In genomic region chr1:37098196-37098595, GRCh38 we compare ENCODE assay signal across 23 cellular contexts.
DNase-seq lines count a peak whose midpoint lies in the region; ATAC-seq, FAIRE-seq and TF ChIP-seq lines count a peak whose summit lies in the region.
"Had no signal": no experiment of that assay in that cellular context is flagged by ENCODE, and none has a peak within 500 bp of the region (broad histone marks: within the 10 kb centered on the region; RNA-seq: fewer than 3 reads in every experiment).

No MANE protein-coding gene starts in this region.

- H3K23ac ChIP-seq in H9 (ENCODE audit: insufficient read length, low read depth, low read length): no peak overlapping the region

- TF ChIP-seq POLR2A in gastrocnemius medialis (IDR thresholded peaks at IDR 0.05) (no peak), esophagus muscularis mucosa (IDR thresholded peaks at IDR 0.05; ENCODE audit: low read depth) (no peak)

- no peak overlapping the region for H3T11ph ChIP-seq in H9 (ENCODE audit: low read length)

- no peak overlapping the region for H3K14ac ChIP-seq in H9 (ENCODE audit: insufficient read depth, low read length)

- H3K9me3 ChIP-seq in H9 (ENCODE audit: control insufficient read depth, low read depth, low read length): no peaks in the 10 kb centered on the region
- H3K9me3 ChIP-seq in gastrocnemius medialis: no peaks in the 10 kb centered on the region
- H3K9me3 ChIP-seq in esophagus muscularis mucosa: no peaks in the 10 kb centered on the region
- H3K9me3 ChIP-seq: Caco-2, HAP-1 had no signal

- no peak overlapping the region for H2BK20ac ChIP-seq in H9 (ENCODE audit: low read depth, low read length, poor library complexity, severe bottlenecking)

- H3K23me2 ChIP-seq in H9 (ENCODE audit: insufficient read length, low read depth, low read length, poor library complexity, severe bottlenecking): no peaks in the 10 kb centered on the region

- H2BK12ac ChIP-seq in H9 (ENCODE audit: insufficient read length, low read depth, low read length): no peak overlapping the region

- intact Hi-C loops in gastrocnemius medialis (cut with DNase I; ENCODE audit: low total_unique reads): no loop called here
- intact Hi-C loops in esophagus muscularis mucosa (cut with DNase I): no loop called here

- H2AFZ ChIP-seq in GM23338: no peak overlapping the region
- H2AFZ ChIP-seq in H9 (ENCODE audit: low read length): no peak overlapping the region

- H4K8ac ChIP-seq in H9 (replicated peaks; ENCODE audit: insufficient read length, low read depth, low read length): no peak overlapping the region

- no peak overlapping the region for H3K9ac ChIP-seq in H9 (ENCODE audit: extremely low read depth, insufficient read length, low read length)

- no peaks in the 10 kb centered on the region; the same call in 1 of the 2 replicates for H3K4me1 ChIP-seq in GM23338 (ENCODE audit: insufficient read depth)
- no peaks in the 10 kb centered on the region for H3K4me1 ChIP-seq in H9 (ENCODE audit: insufficient read depth, low read length)
- no peaks in the 10 kb centered on the region for H3K4me1 ChIP-seq in gastrocnemius medialis
- no peaks in the 10 kb centered on the region for H3K4me1 ChIP-seq in esophagus muscularis mucosa
- H3K4me1 ChIP-seq: Caco-2, HAP-1 had no signal

- H3K27me3 ChIP-seq in GM23338 (ENCODE audit: insufficient read depth): no peaks in the 10 kb centered on the region
- H3K27me3 ChIP-seq in H9 (ENCODE audit: insufficient read depth, low read length): no peaks in the 10 kb centered on the region
- no peaks in the 10 kb centered on the region for H3K27me3 ChIP-seq in gastrocnemius medialis
- peaks cover 0 to 56% (median 0%) of the 10 kb centered on the region in 4 donors for H3K27me3 ChIP-seq in esophagus muscularis mucosa

- ATAC-seq in GM23338 (peak; percentile 28; the same call in 2 of the 3 replicates), gastrocnemius medialis (no peak)
- ATAC-seq: CD8-positive, alpha-beta T cell; GM12878 had no signal

- no peak overlapping the region for H3K4me2 ChIP-seq in GM23338
- no peak overlapping the region for H3K4me2 ChIP-seq in H9 (ENCODE audit: insufficient read depth, insufficient read length, low read length)

- DNase-seq in GM23338 (ENCODE audit: low spot score): no peak
- peak; percentile 16 for DNase-seq in NCI-H2171 (lab: John Stamatoyannopoulos, UW)
- peak; percentile 41 for DNase-seq in iPS-NIHi11 (ENCODE audit: low spot score)
- peak; percentile 11 for DNase-seq in urothelium cell line (ENCODE audit: low spot score)
- no peak for DNase-seq in H9
- DNase-seq in gastrocnemius medialis: no peak
- no peak for DNase-seq in esophagus muscularis mucosa (ENCODE audit: extremely low spot score)
- DNase-seq: Caco-2; CD8-positive, alpha-beta T cell; GDM1; KBM-7; MV-4-11; NCI-H1105 treated with DMSO at 0.1 percent for 48 hours; NCI-H146; NCI-H1930; NCI-H2107; NCI-H226; NCI-H510A; SHP77 treated with DMSO at 0.1 percent for 48 hours had no signal

- H3K36me3 ChIP-seq in GM23338 (ENCODE audit: insufficient read depth) (no peaks in the 10 kb centered on the region), gastrocnemius medialis (no peaks in the 10 kb centered on the region), esophagus muscularis mucosa (no peaks in the 10 kb centered on the region)
- H3K36me3 ChIP-seq: HAP-1 had no signal

- no peak overlapping the region for H3K18ac ChIP-seq in H9 (ENCODE audit: insufficient read length, low read depth, low read length)

- in situ Hi-C loops in gastrocnemius medialis (cut with MboI; ENCODE audit: low sequenced_read_pairs in 4 of 4): no loop called here

- no peak overlapping the region for H2BK15ac ChIP-seq in H9 (ENCODE audit: low read depth, low read length)

- H3K56ac ChIP-seq in H9 (ENCODE audit: insufficient read length, low read depth, low read length): no peak overlapping the region

- H3K9me2 ChIP-seq in GM23338 (ENCODE audit: insufficient read depth): 0 out of 2 replicates have a peak, but pooled peaks cover 8% of the 10 kb centered on the region

- H4K91ac ChIP-seq in H9 (ENCODE audit: insufficient read length, low read depth, low read length): no peak overlapping the region

- H3K9me3 Mint-ChIP-seq in GM23338 (no peaks in the 10 kb centered on the region), H9 (no peaks in the 10 kb centered on the region; a peak in 1 of 5 replicates)
- H3K9me3 Mint-ChIP-seq: CD8-positive, alpha-beta T cell had no signal

- H3K79me2 ChIP-seq in GM23338 (replicated peaks; ENCODE audit: insufficient read depth): no peaks in the 10 kb centered on the region
- no peaks in the 10 kb centered on the region for H3K79me2 ChIP-seq in H9 (ENCODE audit: insufficient read depth, low read length)

- no peaks in the 10 kb centered on the region for H3K79me1 ChIP-seq in H9 (ENCODE audit: insufficient read depth, low read depth, low read length, poor library complexity, severe bottlenecking)

- TF ChIP-seq EP300 in esophagus muscularis mucosa (IDR thresholded peaks at IDR 0.05): no peak

- H3K27ac ChIP-seq in GM23338 (ENCODE audit: low read depth): no peak overlapping the region
- no peak overlapping the region for H3K27ac ChIP-seq in H9 (ENCODE audit: insufficient read length, low read depth, low read length)
- no peak overlapping the region for H3K27ac ChIP-seq in gastrocnemius medialis
- no peak overlapping the region for H3K27ac ChIP-seq in esophagus muscularis mucosa (replicated peaks in 1 of 4)
- H3K27ac ChIP-seq: C4-2B, RWPE1 had no signal

- no peak overlapping the region for H3K27ac Mint-ChIP-seq in GM23338
- H3K27ac Mint-ChIP-seq in H9: no peak overlapping the region
- H3K27ac Mint-ChIP-seq: CD8-positive, alpha-beta T cell had no signal

- no peaks in the 10 kb centered on the region for H3K36me3 Mint-ChIP-seq in GM23338 (ENCODE audit: low read depth)
- H3K36me3 Mint-ChIP-seq in H9 (ENCODE audit: insufficient read depth in 1 of 3, low read depth in 3 of 3): no peaks in the 10 kb centered on the region
- H3K36me3 Mint-ChIP-seq: CD8-positive, alpha-beta T cell had no signal

- H3K4ac ChIP-seq in H9 (ENCODE audit: low read depth, low read length): no peak overlapping the region

- FAIRE-seq in urothelium cell line (lab: Jason Lieb, UNC): no peak
- FAIRE-seq: GM12878 had no signal

- no peak overlapping the region for H2BK5ac ChIP-seq in H9 (ENCODE audit: insufficient read length, low read length)

- H3K4me3 Mint-ChIP-seq in GM23338: no peak overlapping the region
- H3K4me3 Mint-ChIP-seq in H9: no peak overlapping the region
- H3K4me3 Mint-ChIP-seq: CD8-positive, alpha-beta T cell had no signal

- H3K4me1 Mint-ChIP-seq in GM23338: peaks cover 26% of the 10 kb centered on the region
- H3K4me1 Mint-ChIP-seq in H9: peaks cover 20 to 26% of the 10 kb centered on the region in 2 experiments

- H4K20me1 ChIP-seq in GM23338 (replicated peaks; ENCODE audit: insufficient read depth): no peaks in the 10 kb centered on the region
- no peaks in the 10 kb centered on the region for H4K20me1 ChIP-seq in H9 (ENCODE audit: control insufficient read depth, insufficient read depth, insufficient read length)

- H2AK5ac ChIP-seq in H9 (ENCODE audit: insufficient read length, low read length): no peak overlapping the region

- H4K5ac ChIP-seq in H9 (ENCODE audit: insufficient read length, low read depth, low read length): no peak overlapping the region

- no peaks in the 10 kb centered on the region for H3F3A ChIP-seq in GM23338 (replicated peaks; ENCODE audit: low read depth)

- TF ChIP-seq CTCF in GM23338 (conservative IDR thresholded peaks at IDR 0.05; ENCODE audit: low read depth in 2 of 2): no peak
- no peak for TF ChIP-seq CTCF in H9 (conservative IDR thresholded peaks at IDR 0.05)
- TF ChIP-seq CTCF in gastrocnemius medialis (IDR thresholded peaks at IDR 0.05 in 4 of 5, conservative IDR thresholded peaks at IDR 0.05 in 1 of 5): no peak
- no peak for TF ChIP-seq CTCF in esophagus muscularis mucosa (IDR thresholded peaks at IDR 0.05)

- H3K4me3 ChIP-seq in GM23338: no peak overlapping the region
- H3K4me3 ChIP-seq in gastrocnemius medialis: no peak overlapping the region
- no peak overlapping the region for H3K4me3 ChIP-seq in esophagus muscularis mucosa
- H3K4me3 ChIP-seq: GM12878, HAP-1 had no signal

- H2BK120ac ChIP-seq in H9 (ENCODE audit: low read depth, low read length, poor library complexity, severe bottlenecking): no peak overlapping the region

- peaks cover 10% of the 10 kb centered on the region for H3K27me3 Mint-ChIP-seq in GM23338 (ENCODE audit: insufficient read depth, low read depth, poor library complexity)
- peaks cover 12% of the 10 kb centered on the region for H3K27me3 Mint-ChIP-seq in H9 (ENCODE audit: low read depth)

TF ChIP-seq in GM23338, 12 proteins besides CTCF, POLR2A, EP300 and RAD21:
- TF ChIP-seq EZH2 (IDR thresholded peaks at IDR 0.05; ENCODE audit: low read depth, unreplicated experiment) (no peak), EZH2phosphoT487 (IDR thresholded peaks at IDR 0.05; ENCODE audit: unreplicated experiment) (no peak), ETS1 (IDR thresholded peaks at IDR 0.05) (no peak), STAT1 (IDR thresholded peaks at IDR 0.05; ENCODE audit: unreplicated experiment) (no peak), POLR2AphosphoS5 (IDR thresholded peaks at IDR 0.05; ENCODE audit: low read depth) (no peak), ZNF331 (CRISPR knock-in tag; IDR thresholded peaks at IDR 0.05; ENCODE audit: low read depth) (no peak), CREB1 (CRISPR knock-in tag; IDR thresholded peaks at IDR 0.05; ENCODE audit: low read depth) (no peak)

Comparison
In these comparisons a context has a peak if more than half of its experiments do, and no peak if none do; other contexts are left out.
1. DNase-seq: peak in NCI-H2171 (single experiment), iPS-NIHi11 (single experiment) and urothelium cell line (single experiment); none in GM23338 (single experiment), H9 (single experiment), gastrocnemius medialis (0 of 2) and esophagus muscularis mucosa (single experiment).